ENCODE assay signal across 8 cellular contexts in genomic region chr21:26686278-26686677, GRCh38.
A peak's percentile ranks its signal among the peaks of the same experiment; 100 is the strongest.
DNase-seq lines count a peak whose midpoint lies in the region; ATAC-seq, FAIRE-seq and TF ChIP-seq lines count a peak whose summit lies in the region.

No MANE protein-coding gene starts in this region.

- dilution Hi-C loops in endothelial cell of umbilical vein (cut with MboI; ENCODE audit: extremely low pct_ligation_motif_present, low sequenced_read_pairs), result no loop called here

- H3K27ac ChIP-seq in endothelial cell of umbilical vein (ENCODE audit: insufficient read depth, low read depth, low read length), result no peak overlapping the region

- BruUV-seq in endothelial cell of umbilical vein (replicated peaks; lab: Mats Ljungman, UMichigan), result no TSS peak

- POLR2A ChIA-PET in endothelial cell of umbilical vein (lab: Charles Lee), result no interaction called here

- H3K79me2 ChIP-seq in endothelial cell of umbilical vein (ENCODE audit: control insufficient read depth, insufficient read depth, low read length), result no peaks in the 10 kb centered on the region

- H4K20me1 ChIP-seq in endothelial cell of umbilical vein (replicated peaks; ENCODE audit: control insufficient read depth, extremely low read depth, insufficient read depth, low read length), result no peaks in the 10 kb centered on the region

- CTCF ChIA-PET in endothelial cell of umbilical vein (lab: Charles Lee), result interaction anchor here (0.7 kb wide), 1 partner anchor 47 kb away, joined by 3 read pairs; no protein-coding TSS in a partner anchor

- no peak overlapping the region for H3K4me3 ChIP-seq in endothelial cell of umbilical vein (replicated peaks in 1 of 3; ENCODE audit: insufficient read depth in 1 of 3, low read depth in 1 of 3, low read length in 3 of 3)

- H3K9ac ChIP-seq in endothelial cell of umbilical vein (replicated peaks; ENCODE audit: extremely low read depth, insufficient read depth, low read length), result no peak overlapping the region

- H3K9me3 ChIP-seq in endothelial cell of umbilical vein (replicated peaks; ENCODE audit: control insufficient read depth, insufficient read depth, low read length), result no peaks in the 10 kb centered on the region

- FAIRE-seq in endothelial cell of umbilical vein (lab: Jason Lieb, UNC), result peak; percentile 43

- H3K27me3 ChIP-seq in endothelial cell of umbilical vein (ENCODE audit: control insufficient read depth in 2 of 2, insufficient read depth in 2 of 2, low read length in 2 of 2), result no peaks in the 10 kb centered on the region

- peak; percentile 3 for DNase-seq in GM04504 (ENCODE audit: low read depth)
- peak; percentile 7 for DNase-seq in HCEC 1CT
- DNase-seq in NOMO-1 treated with dmso at 0.1 percent for 144 hours (lab: John Stamatoyannopoulos, UW; ENCODE audit: unreplicated experiment), result peak; percentile 13
- peak; percentile 10 for DNase-seq in endothelial cell of umbilical vein (ENCODE audit: low read depth, low spot score)
- no peak for DNase-seq in NCI-H446 (lab: John Stamatoyannopoulos, UW)
- no peak for DNase-seq in HuH-7.5 (ENCODE audit: low spot score)
- DNase-seq in NCI-H128 (lab: John Stamatoyannopoulos, UW; ENCODE audit: unreplicated experiment), result no peak

- H3K4me1 ChIP-seq in endothelial cell of umbilical vein (ENCODE audit: control insufficient read depth, extremely low read depth, insufficient read depth, low read length), result no peaks in the 10 kb centered on the region

- no peaks in the 10 kb centered on the region for H3K9me1 ChIP-seq in endothelial cell of umbilical vein (replicated peaks; ENCODE audit: control insufficient read depth, extremely low read depth, insufficient read depth, low read length)

- TF ChIP-seq CTCF in endothelial cell of umbilical vein (IDR thresholded peaks at IDR 0.05; ENCODE audit: extremely low read depth in 1 of 2, insufficient read depth in 1 of 2, low read depth in 1 of 2, low read length in 2 of 2), result no peak

- H2AFZ ChIP-seq in endothelial cell of umbilical vein (ENCODE audit: low read depth, low read length), result no peak overlapping the region

- ATAC-seq in GM19452 (IDR thresholded peaks at IDR 0.05; ENCODE audit: unreplicated experiment), result no peak

- H3K4me2 ChIP-seq in endothelial cell of umbilical vein (ENCODE audit: insufficient read depth, low read length), result peak overlapping the region; percentile 17

- H3K36me3 ChIP-seq in endothelial cell of umbilical vein (ENCODE audit: control insufficient read depth in 2 of 2, extremely low read depth in 1 of 2, insufficient read depth in 2 of 2, low read length in 2 of 2), result no peaks in the 10 kb centered on the region

- no peak for TF ChIP-seq POLR2A in endothelial cell of umbilical vein (IDR thresholded peaks at IDR 0.05; ENCODE audit: low read depth, low read length)

- intact Hi-C loops in endothelial cell of umbilical vein (cut with micrococcal nuclease), result no loop called here

TF ChIP-seq in endothelial cell of umbilical vein, 7 proteins besides CTCF, POLR2A, EP300 and RAD21:
- TF ChIP-seq FOS (IDR thresholded peaks at IDR 0.05; ENCODE audit: borderline replicate concordance, insufficient read depth, low read length) (peak; percentile 4), POLR2AphosphoS5 (IDR thresholded peaks at IDR 0.05; ENCODE audit: insufficient read depth, low read depth, low read length) (no peak), GATA2 (IDR thresholded peaks at IDR 0.05; ENCODE audit: insufficient read depth, insufficient read length, low read depth, low read length) (no peak), EZH2 (IDR thresholded peaks at IDR 0.05; ENCODE audit: borderline replicate concordance, low read depth, low read length, severe bottlenecking) (no peak), JUN (IDR thresholded peaks at IDR 0.05; ENCODE audit: borderline replicate concordance, insufficient read depth, insufficient read length, low read depth) (no peak), MAX (IDR thresholded peaks at IDR 0.05; ENCODE audit: insufficient read depth, insufficient read length) (peak; percentile 66), MYC (IDR thresholded peaks at IDR 0.05; ENCODE audit: low read depth, low read length) (no peak)
TF ChIP-seq in endothelial cell of umbilical vein: peak in this region for 2.

Comparison
In these comparisons a context has a peak if more than half of its experiments do, and no peak if none do; other contexts are left out.
1. DNase-seq: peak in GM04504 (single experiment), HCEC 1CT (single experiment), NOMO-1 treated with dmso at 0.1 percent for 144 hours (single experiment) and endothelial cell of umbilical vein (single experiment); none in NCI-H446 (0 of 2), HuH-7.5 (single experiment) and NCI-H128 (single experiment).